Comparison of ENCODE assay signal across 1 cellular context in the genomic region with DNA sequence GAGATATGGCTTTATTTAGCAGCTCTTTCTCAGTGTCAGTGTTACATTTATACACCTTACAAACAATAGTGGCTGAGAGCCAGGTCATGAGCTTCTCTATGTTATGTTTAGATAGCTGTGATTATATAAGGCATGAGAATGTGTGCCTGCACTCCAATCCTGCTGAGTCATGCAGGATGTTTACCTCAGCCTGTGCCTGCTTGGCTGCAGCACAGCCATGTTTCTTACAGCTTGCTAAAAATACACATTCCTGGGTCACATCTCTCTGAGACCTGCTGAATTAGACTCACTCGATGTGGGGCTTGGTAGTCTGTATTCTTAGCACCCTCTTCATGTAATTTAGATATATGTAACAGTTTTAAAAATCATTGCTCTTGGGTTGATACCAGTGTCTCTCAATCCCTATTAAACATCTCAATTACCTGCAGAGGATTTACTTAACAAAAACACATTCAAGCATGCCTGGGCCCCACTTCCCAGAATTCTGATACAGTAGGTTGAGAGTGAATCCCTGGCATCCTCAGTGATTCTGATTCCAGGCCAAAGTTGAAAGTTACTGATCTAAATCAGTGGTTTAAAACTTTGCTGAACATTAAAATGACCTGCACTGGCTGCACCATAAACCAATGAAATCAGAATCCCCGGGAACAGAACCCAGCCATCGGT.
TF ChIP-seq lines count a peak whose summit lies in the region.

No MANE protein-coding gene starts in this region.

TF ChIP-seq in HepG2, 621 proteins besides CTCF, POLR2A, EP300 and RAD21 (continued from another document and continues in another):
- TF ChIP-seq, protein P1, sequence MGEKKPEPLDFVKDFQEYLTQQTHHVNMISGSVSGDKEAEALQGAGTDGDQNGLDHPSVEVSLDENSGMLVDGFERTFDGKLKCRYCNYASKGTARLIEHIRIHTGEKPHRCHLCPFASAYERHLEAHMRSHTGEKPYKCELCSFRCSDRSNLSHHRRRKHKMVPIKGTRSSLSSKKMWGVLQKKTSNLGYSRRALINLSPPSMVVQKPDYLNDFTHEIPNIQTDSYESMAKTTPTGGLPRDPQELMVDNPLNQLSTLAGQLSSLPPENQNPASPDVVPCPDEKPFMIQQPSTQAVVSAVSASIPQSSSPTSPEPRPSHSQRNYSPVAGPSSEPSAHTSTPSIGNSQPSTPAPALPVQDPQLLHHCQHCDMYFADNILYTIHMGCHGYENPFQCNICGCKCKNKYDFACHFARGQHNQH (CRISPR knock-in tag; IDR thresholded peaks at IDR 0.05) = peak; percentile 51; the same call in 1 of the 2 replicates
- TF ChIP-seq ZNF234 (CRISPR knock-in tag; conservative IDR thresholded peaks at IDR 0.05) = no peak
- peak; percentile 30; the same call in 1 of the 2 replicates for TF ChIP-seq FOXJ3 (CRISPR knock-in tag; IDR thresholded peaks at IDR 0.05; ENCODE audit: borderline replicate concordance)
- no peak for TF ChIP-seq PCBP1 (IDR thresholded peaks at IDR 0.05; ENCODE audit: borderline replicate concordance, low read depth, low read length)
- TF ChIP-seq DR1 (CRISPR knock-in tag; IDR thresholded peaks at IDR 0.05) = no peak
- no peak for TF ChIP-seq TERF1 (CRISPR knock-in tag; IDR thresholded peaks at IDR 0.05)
- TF ChIP-seq ZNF143 (CRISPR knock-in tag; IDR thresholded peaks at IDR 0.05) = no peak
- no peak for TF ChIP-seq ZNF580 (CRISPR knock-in tag; IDR thresholded peaks at IDR 0.05; ENCODE audit: borderline replicate concordance, low read depth)
- TF ChIP-seq ZFP1 (CRISPR knock-in tag; IDR thresholded peaks at IDR 0.05) = no peak
- TF ChIP-seq, protein P2, sequence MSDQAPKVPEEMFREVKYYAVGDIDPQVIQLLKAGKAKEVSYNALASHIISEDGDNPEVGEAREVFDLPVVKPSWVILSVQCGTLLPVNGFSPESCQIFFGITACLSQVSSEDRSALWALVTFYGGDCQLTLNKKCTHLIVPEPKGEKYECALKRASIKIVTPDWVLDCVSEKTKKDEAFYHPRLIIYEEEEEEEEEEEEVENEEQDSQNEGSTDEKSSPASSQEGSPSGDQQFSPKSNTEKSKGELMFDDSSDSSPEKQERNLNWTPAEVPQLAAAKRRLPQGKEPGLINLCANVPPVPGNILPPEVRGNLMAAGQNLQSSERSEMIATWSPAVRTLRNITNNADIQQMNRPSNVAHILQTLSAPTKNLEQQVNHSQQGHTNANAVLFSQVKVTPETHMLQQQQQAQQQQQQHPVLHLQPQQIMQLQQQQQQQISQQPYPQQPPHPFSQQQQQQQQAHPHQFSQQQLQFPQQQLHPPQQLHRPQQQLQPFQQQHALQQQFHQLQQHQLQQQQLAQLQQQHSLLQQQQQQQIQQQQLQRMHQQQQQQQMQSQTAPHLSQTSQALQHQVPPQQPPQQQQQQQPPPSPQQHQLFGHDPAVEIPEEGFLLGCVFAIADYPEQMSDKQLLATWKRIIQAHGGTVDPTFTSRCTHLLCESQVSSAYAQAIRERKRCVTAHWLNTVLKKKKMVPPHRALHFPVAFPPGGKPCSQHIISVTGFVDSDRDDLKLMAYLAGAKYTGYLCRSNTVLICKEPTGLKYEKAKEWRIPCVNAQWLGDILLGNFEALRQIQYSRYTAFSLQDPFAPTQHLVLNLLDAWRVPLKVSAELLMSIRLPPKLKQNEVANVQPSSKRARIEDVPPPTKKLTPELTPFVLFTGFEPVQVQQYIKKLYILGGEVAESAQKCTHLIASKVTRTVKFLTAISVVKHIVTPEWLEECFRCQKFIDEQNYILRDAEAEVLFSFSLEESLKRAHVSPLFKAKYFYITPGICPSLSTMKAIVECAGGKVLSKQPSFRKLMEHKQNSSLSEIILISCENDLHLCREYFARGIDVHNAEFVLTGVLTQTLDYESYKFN (CRISPR knock-in tag; conservative IDR thresholded peaks at IDR 0.05) = no peak
- no peak for TF ChIP-seq ZFP37 (CRISPR knock-in tag; IDR thresholded peaks at IDR 0.05; ENCODE audit: borderline replicate concordance)
- TF ChIP-seq ZNF430 (CRISPR knock-in tag; IDR thresholded peaks at IDR 0.05) = no peak
- TF ChIP-seq RBM39 (IDR thresholded peaks at IDR 0.05; ENCODE audit: low read depth, low read length, poor library complexity, severe bottlenecking) = no peak
- peak; percentile 87 for TF ChIP-seq MAFF (IDR thresholded peaks at IDR 0.05; ENCODE audit: low read depth, low read length)
- no peak for TF ChIP-seq ESRRA (CRISPR knock-in tag; IDR thresholded peaks at IDR 0.05; ENCODE audit: low read depth)
- TF ChIP-seq ARID2 (CRISPR knock-in tag; IDR thresholded peaks at IDR 0.05; ENCODE audit: borderline replicate concordance) = no peak
- no peak for TF ChIP-seq CREB3 (CRISPR knock-in tag; IDR thresholded peaks at IDR 0.05)
- TF ChIP-seq MNT (IDR thresholded peaks at IDR 0.05) = no peak
- no peak for TF ChIP-seq HNRNPL (IDR thresholded peaks at IDR 0.05; ENCODE audit: low read depth, low read length)
- TF ChIP-seq ZNF614 (CRISPR knock-in tag; IDR thresholded peaks at IDR 0.05; ENCODE audit: borderline replicate concordance) = peak; percentile 52; the same call in 1 of the 2 replicates
- no peak for TF ChIP-seq IRX3 (CRISPR knock-in tag; IDR thresholded peaks at IDR 0.05; ENCODE audit: borderline replicate concordance, low read depth)
- TF ChIP-seq NFYB (CRISPR knock-in tag; IDR thresholded peaks at IDR 0.05) = no peak
- TF ChIP-seq, protein P3, sequence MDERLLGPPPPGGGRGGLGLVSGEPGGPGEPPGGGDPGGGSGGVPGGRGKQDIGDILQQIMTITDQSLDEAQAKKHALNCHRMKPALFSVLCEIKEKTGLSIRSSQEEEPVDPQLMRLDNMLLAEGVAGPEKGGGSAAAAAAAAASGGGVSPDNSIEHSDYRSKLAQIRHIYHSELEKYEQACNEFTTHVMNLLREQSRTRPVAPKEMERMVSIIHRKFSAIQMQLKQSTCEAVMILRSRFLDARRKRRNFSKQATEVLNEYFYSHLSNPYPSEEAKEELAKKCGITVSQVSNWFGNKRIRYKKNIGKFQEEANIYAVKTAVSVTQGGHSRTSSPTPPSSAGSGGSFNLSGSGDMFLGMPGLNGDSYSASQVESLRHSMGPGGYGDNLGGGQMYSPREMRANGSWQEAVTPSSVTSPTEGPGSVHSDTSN (CRISPR knock-in tag; IDR thresholded peaks at IDR 0.05) = no peak
- TF ChIP-seq, protein P4, sequence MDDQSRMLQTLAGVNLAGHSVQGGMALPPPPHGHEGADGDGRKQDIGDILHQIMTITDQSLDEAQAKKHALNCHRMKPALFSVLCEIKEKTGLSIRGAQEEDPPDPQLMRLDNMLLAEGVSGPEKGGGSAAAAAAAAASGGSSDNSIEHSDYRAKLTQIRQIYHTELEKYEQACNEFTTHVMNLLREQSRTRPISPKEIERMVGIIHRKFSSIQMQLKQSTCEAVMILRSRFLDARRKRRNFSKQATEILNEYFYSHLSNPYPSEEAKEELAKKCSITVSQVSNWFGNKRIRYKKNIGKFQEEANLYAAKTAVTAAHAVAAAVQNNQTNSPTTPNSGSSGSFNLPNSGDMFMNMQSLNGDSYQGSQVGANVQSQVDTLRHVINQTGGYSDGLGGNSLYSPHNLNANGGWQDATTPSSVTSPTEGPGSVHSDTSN (CRISPR knock-in tag; IDR thresholded peaks at IDR 0.05; ENCODE audit: borderline replicate concordance) = no peak
- TF ChIP-seq MAZ (IDR thresholded peaks at IDR 0.05; ENCODE audit: borderline replicate concordance, low read depth, low read length) = no peak
- no peak for TF ChIP-seq MAZ (CRISPR knock-in tag; IDR thresholded peaks at IDR 0.05; ENCODE audit: low read depth)
- TF ChIP-seq ZNF350 (CRISPR knock-in tag; IDR thresholded peaks at IDR 0.05; ENCODE audit: borderline replicate concordance, low read depth) = no peak
- no peak for TF ChIP-seq ATF1 (CRISPR knock-in tag; IDR thresholded peaks at IDR 0.05)
- TF ChIP-seq ZNF562 (CRISPR knock-in tag; IDR thresholded peaks at IDR 0.05; ENCODE audit: borderline replicate concordance) = no peak
- peak; percentile 87 for TF ChIP-seq ARID5B (CRISPR knock-in tag; IDR thresholded peaks at IDR 0.05)
- TF ChIP-seq HES4 (CRISPR knock-in tag; IDR thresholded peaks at IDR 0.05; ENCODE audit: borderline replicate concordance) = no peak
- TF ChIP-seq ZNF44 (CRISPR knock-in tag; IDR thresholded peaks at IDR 0.05) = no peak
- TF ChIP-seq TCF12 (IDR thresholded peaks at IDR 0.05) = no peak
- no peak for TF ChIP-seq TCF12 (CRISPR knock-in tag; IDR thresholded peaks at IDR 0.05)
- TF ChIP-seq MATR3 (CRISPR knock-in tag; IDR thresholded peaks at IDR 0.05) = no peak
- TF ChIP-seq CBX1 (IDR thresholded peaks at IDR 0.05; ENCODE audit: low read depth) = peak; percentile 44
- TF ChIP-seq ASH2L (IDR thresholded peaks at IDR 0.05; ENCODE audit: insufficient read length, low read depth, low read length) = no peak
- TF ChIP-seq ZNF713 (CRISPR knock-in tag; IDR thresholded peaks at IDR 0.05) = no peak
- TF ChIP-seq FIP1L1 (IDR thresholded peaks at IDR 0.05; ENCODE audit: borderline replicate concordance, insufficient read depth, low read depth, low read length) = no peak
- no peak for TF ChIP-seq KLF9 (CRISPR knock-in tag; IDR thresholded peaks at IDR 0.05; ENCODE audit: low read depth)
- TF ChIP-seq SMYD3 (CRISPR knock-in tag; IDR thresholded peaks at IDR 0.05) = no peak
- no peak for TF ChIP-seq CCDC6 (CRISPR knock-in tag; IDR thresholded peaks at IDR 0.05)
- TF ChIP-seq ADNP (CRISPR knock-in tag; IDR thresholded peaks at IDR 0.05) = peak; percentile 45; the same call in 1 of the 2 replicates
- no peak for TF ChIP-seq NR3C1 (CRISPR knock-in tag; IDR thresholded peaks at IDR 0.05)
- no peak for TF ChIP-seq ZNF564 (CRISPR knock-in tag; IDR thresholded peaks at IDR 0.05)
- no peak for TF ChIP-seq ZNF776 (CRISPR knock-in tag; IDR thresholded peaks at IDR 0.05)
- TF ChIP-seq ZNF782 (CRISPR knock-in tag; IDR thresholded peaks at IDR 0.05; ENCODE audit: borderline replicate concordance) = no peak
- TF ChIP-seq PTBP1 (IDR thresholded peaks at IDR 0.05; ENCODE audit: low read depth, low read length, poor library complexity, severe bottlenecking) = no peak
- TF ChIP-seq ZNF777 (CRISPR knock-in tag; IDR thresholded peaks at IDR 0.05) = no peak
- TF ChIP-seq ZNF296 (CRISPR knock-in tag; conservative IDR thresholded peaks at IDR 0.05) = no peak
- no peak for TF ChIP-seq NFKB2 (CRISPR knock-in tag; IDR thresholded peaks at IDR 0.05; ENCODE audit: borderline replicate concordance)
- no peak for TF ChIP-seq CEBPB (IDR thresholded peaks at IDR 0.05; ENCODE audit: borderline replicate concordance, low read depth, low read length)
- no peak for TF ChIP-seq ZNF354B (CRISPR knock-in tag; IDR thresholded peaks at IDR 0.05)
- TF ChIP-seq SKI (IDR thresholded peaks at IDR 0.05; ENCODE audit: partially characterized antibody) = peak; percentile 17
- no peak for TF ChIP-seq KLF12 (CRISPR knock-in tag; IDR thresholded peaks at IDR 0.05; ENCODE audit: borderline replicate concordance)
- TF ChIP-seq ZNF543 (CRISPR knock-in tag; IDR thresholded peaks at IDR 0.05) = no peak
- TF ChIP-seq MAFG (CRISPR knock-in tag; IDR thresholded peaks at IDR 0.05) = peak; percentile 66; the same call in 1 of the 2 replicates
